In genomic region chr1:157277281-157277680, GRCh38 we compare ENCODE assay signal across 1 cellular context.
TF ChIP-seq lines count a peak whose summit lies in the region.

No MANE protein-coding gene starts in this region.

TF ChIP-seq in GM23338, 12 proteins besides CTCF, POLR2A, EP300 and RAD21 (continued from another document):
- TF ChIP-seq EZH2 (IDR thresholded peaks at IDR 0.05; ENCODE audit: low read depth, unreplicated experiment) (no peak), EZH2phosphoT487 (IDR thresholded peaks at IDR 0.05; ENCODE audit: unreplicated experiment) (no peak), JUNB (IDR thresholded peaks at IDR 0.05; ENCODE audit: unreplicated experiment) (no peak), ETS1 (IDR thresholded peaks at IDR 0.05) (no peak)
- TF ChIP-seq, protein P1, sequence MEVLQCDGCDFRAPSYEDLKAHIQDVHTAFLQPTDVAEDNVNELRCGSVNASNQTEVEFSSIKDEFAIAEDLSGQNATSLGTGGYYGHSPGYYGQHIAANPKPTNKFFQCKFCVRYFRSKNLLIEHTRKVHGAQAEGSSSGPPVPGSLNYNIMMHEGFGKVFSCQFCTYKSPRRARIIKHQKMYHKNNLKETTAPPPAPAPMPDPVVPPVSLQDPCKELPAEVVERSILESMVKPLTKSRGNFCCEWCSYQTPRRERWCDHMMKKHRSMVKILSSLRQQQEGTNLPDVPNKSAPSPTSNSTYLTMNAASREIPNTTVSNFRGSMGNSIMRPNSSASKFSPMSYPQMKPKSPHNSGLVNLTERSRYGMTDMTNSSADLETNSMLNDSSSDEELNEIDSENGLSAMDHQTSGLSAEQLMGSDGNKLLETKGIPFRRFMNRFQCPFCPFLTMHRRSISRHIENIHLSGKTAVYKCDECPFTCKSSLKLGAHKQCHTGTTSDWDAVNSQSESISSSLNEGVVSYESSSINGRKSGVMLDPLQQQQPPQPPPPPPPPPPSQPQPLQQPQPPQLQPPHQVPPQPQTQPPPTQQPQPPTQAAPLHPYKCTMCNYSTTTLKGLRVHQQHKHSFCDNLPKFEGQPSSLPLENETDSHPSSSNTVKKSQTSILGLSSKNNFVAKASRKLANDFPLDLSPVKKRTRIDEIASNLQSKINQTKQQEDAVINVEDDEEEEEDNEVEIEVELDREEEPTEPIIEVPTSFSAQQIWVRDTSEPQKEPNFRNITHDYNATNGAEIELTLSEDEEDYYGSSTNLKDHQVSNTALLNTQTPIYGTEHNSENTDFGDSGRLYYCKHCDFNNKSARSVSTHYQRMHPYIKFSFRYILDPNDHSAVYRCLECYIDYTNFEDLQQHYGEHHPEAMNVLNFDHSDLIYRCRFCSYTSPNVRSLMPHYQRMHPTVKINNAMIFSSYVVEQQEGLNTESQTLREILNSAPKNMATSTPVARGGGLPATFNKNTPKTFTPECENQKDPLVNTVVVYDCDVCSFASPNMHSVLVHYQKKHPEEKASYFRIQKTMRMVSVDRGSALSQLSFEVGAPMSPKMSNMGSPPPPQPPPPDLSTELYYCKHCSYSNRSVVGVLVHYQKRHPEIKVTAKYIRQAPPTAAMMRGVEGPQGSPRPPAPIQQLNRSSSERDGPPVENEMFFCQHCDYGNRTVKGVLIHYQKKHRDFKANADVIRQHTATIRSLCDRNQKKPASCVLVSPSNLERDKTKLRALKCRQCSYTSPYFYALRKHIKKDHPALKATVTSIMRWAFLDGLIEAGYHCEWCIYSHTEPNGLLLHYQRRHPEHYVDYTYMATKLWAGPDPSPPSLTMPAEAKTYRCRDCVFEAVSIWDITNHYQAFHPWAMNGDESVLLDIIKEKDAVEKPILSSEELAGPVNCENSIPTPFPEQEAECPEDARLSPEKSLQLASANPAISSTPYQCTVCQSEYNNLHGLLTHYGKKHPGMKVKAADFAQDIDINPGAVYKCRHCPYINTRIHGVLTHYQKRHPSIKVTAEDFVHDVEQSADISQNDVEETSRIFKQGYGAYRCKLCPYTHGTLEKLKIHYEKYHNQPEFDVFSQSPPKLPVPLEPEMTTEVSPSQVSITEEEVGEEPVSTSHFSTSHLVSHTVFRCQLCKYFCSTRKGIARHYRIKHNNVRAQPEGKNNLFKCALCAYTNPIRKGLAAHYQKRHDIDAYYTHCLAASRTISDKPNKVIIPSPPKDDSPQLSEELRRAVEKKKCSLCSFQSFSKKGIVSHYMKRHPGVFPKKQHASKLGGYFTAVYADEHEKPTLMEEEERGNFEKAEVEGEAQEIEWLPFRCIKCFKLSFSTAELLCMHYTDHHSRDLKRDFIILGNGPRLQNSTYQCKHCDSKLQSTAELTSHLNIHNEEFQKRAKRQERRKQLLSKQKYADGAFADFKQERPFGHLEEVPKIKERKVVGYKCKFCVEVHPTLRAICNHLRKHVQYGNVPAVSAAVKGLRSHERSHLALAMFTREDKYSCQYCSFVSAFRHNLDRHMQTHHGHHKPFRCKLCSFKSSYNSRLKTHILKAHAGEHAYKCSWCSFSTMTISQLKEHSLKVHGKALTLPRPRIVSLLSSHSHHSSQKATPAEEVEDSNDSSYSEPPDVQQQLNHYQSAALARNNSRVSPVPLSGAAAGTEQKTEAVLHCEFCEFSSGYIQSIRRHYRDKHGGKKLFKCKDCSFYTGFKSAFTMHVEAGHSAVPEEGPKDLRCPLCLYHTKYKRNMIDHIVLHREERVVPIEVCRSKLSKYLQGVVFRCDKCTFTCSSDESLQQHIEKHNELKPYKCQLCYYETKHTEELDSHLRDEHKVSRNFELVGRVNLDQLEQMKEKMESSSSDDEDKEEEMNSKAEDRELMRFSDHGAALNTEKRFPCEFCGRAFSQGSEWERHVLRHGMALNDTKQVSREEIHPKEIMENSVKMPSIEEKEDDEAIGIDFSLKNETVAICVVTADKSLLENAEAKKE (CRISPR knock-in tag; IDR thresholded peaks at IDR 0.05), result no peak
